15 cellular contexts compared by ENCODE assay signal in the genomic region with DNA sequence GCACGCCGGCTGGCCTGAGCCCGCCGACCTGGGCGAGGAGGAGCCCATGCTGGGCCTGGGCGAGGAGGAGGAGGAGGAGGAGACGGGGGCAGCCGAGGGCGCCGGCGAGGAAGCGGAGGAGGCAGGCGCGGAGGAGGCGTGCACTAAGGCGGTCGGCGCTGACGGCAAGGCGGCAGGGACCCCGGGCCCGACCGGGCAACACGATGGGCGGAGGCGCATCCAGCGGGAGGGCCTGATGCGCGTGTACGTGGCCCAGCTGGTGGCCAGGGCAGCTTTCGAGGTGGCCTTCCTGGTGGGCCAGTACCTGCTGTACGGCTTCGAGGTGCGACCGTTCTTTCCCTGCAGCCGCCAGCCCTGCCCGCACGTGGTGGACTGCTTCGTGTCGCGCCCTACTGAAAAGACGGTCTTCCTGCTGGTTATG.
"Had no signal": no experiment of that assay in that cellular context is flagged by ENCODE, and none has a peak within 500 bp of the region (broad histone marks: within the 10 kb centered on the region; RNA-seq: fewer than 3 reads in every experiment).

No MANE protein-coding gene starts in this region.

- H3K27me3 Mint-ChIP-seq: activated CD4-positive, alpha-beta memory T cell treated with anti-CD3 and anti-CD28 coated beads, Interleukin-2, amount 10 ng/mL, durations not matched to agents 7 days and 5 days; effector memory CD8-positive, alpha-beta T cell; naive thymus-derived CD8-positive, alpha-beta T cell; stimulated activated naive CD8-positive, alpha-beta T cell treated with anti-CD3 and anti-CD28 coated beads, Interleukin-15, amount 100 ng/mL, for 72 hours had no signal

- DNase-seq: activated CD4-positive, alpha-beta memory T cell treated with anti-CD3 and anti-CD28 coated beads, Interleukin-2, amount 10 ng/mL, durations not matched to agents 7 days and 5 days; activated naive CD4-positive, alpha-beta T cell treated with anti-CD3 and anti-CD28 coated beads for 36 hours; central memory CD4-positive, alpha-beta T cell; effector memory CD8-positive, alpha-beta T cell; gastrocnemius medialis; kidney glomerular epithelial cell; mammary epithelial cell; stimulated activated CD4-positive, alpha-beta T cell treated with anti-CD3 and anti-CD28 coated beads, Interleukin-2, amount 100 ng/mL, for 48 hours; stimulated activated CD8-positive, alpha-beta memory T cell treated with anti-CD3 and anti-CD28 coated beads, Interleukin-4, amount 100 ng/mL, for 48 hours; stimulated activated naive CD8-positive, alpha-beta T cell treated with anti-CD3 and anti-CD28 coated beads, Interleukin-15, amount 100 ng/mL, for 72 hours; T1000; testis had no signal

- H3K4me3 ChIP-seq: gastrocnemius medialis, testis had no signal

- H3K36me3 ChIP-seq: gastrocnemius medialis had no signal

- H3K27ac Mint-ChIP-seq: activated CD4-positive, alpha-beta memory T cell treated with anti-CD3 and anti-CD28 coated beads, Interleukin-2, amount 10 ng/mL, durations not matched to agents 7 days and 5 days; activated naive CD4-positive, alpha-beta T cell treated with anti-CD3 and anti-CD28 coated beads for 36 hours; activated T-helper 1 cell treated with anti-CD3 and anti-CD28 coated beads, Interleukin-12 subunit alpha, Interleukin-12 subunit beta, Interleukin-2, Interleukin-4 antibody, amounts not matched to agents 30 ng/mL and 10 ng/mL and 1 ng/mL, durations not matched to agents 14 hours and 24 hours and 36 hours; effector memory CD8-positive, alpha-beta T cell; stimulated activated naive CD8-positive, alpha-beta T cell treated with anti-CD3 and anti-CD28 coated beads, Interleukin-15, amount 100 ng/mL, for 72 hours had no signal

- ATAC-seq: gastrocnemius medialis had no signal

- H3K4me3 Mint-ChIP-seq: activated CD4-positive, alpha-beta memory T cell treated with anti-CD3 and anti-CD28 coated beads, Interleukin-2, amount 10 ng/mL, durations not matched to agents 7 days and 5 days; activated naive CD4-positive, alpha-beta T cell treated with anti-CD3 and anti-CD28 coated beads for 36 hours; activated T-helper 1 cell treated with anti-CD3 and anti-CD28 coated beads, Interleukin-12 subunit alpha, Interleukin-12 subunit beta, Interleukin-2, Interleukin-4 antibody, amounts not matched to agents 30 ng/mL and 10 ng/mL and 1 ng/mL, durations not matched to agents 14 hours and 24 hours and 36 hours; effector memory CD8-positive, alpha-beta T cell had no signal

- H3K9me3 Mint-ChIP-seq: activated CD4-positive, alpha-beta memory T cell treated with anti-CD3 and anti-CD28 coated beads, Interleukin-2, amount 10 ng/mL, durations not matched to agents 7 days and 5 days; activated naive CD4-positive, alpha-beta T cell treated with anti-CD3 and anti-CD28 coated beads for 36 hours; activated T-helper 1 cell treated with anti-CD3 and anti-CD28 coated beads, Interleukin-12 subunit alpha, Interleukin-12 subunit beta, Interleukin-2, Interleukin-4 antibody, amounts not matched to agents 30 ng/mL and 10 ng/mL and 1 ng/mL, durations not matched to agents 14 hours and 24 hours and 36 hours; effector memory CD8-positive, alpha-beta T cell; naive thymus-derived CD8-positive, alpha-beta T cell; stimulated activated naive CD8-positive, alpha-beta T cell treated with anti-CD3 and anti-CD28 coated beads, Interleukin-15, amount 100 ng/mL, for 72 hours had no signal

- H3K27me3 ChIP-seq: testis had no signal

- H3K9me3 ChIP-seq: gastrocnemius medialis, testis had no signal

- H3K36me3 Mint-ChIP-seq: naive thymus-derived CD8-positive, alpha-beta T cell had no signal

- H3K27ac ChIP-seq: epithelial cell of prostate, gastrocnemius medialis, testis had no signal
